Comparison of ENCODE assay signal across 23 cellular contexts in genomic region chr3:47479826-47480160, GRCh38.
"Had no signal": no experiment of that assay in that cellular context is flagged by ENCODE, and none has a peak within 500 bp of the region (broad histone marks: within the 10 kb centered on the region; RNA-seq: fewer than 3 reads in every experiment).

No MANE protein-coding gene starts in this region.

- H3K27me3 ChIP-seq: dorsolateral prefrontal cortex, esophagus squamous epithelium, gastrocnemius medialis, heart right ventricle, left lung had no signal

- DNase-seq: dermis blood vessel endothelial cell; dorsolateral prefrontal cortex; effector CD8-positive, alpha-beta T cell; effector memory CD8-positive, alpha-beta T cell; esophagus squamous epithelium; foreskin melanocyte; gastrocnemius medialis; glutamatergic neuron; head of caudate nucleus; heart right ventricle; hippocampal formation; left cardiac atrium; left lung; left ventricle myocardium superior; lower lobe of right lung; mesenchymal stem cell; mucosa of descending colon; naive B cell had no signal

- H3K9me3 ChIP-seq: esophagus squamous epithelium, gastrocnemius medialis, heart right ventricle, left lung, lower lobe of right lung, mucosa of descending colon had no signal

- H3K27ac ChIP-seq: coronary artery, dorsolateral prefrontal cortex, epithelial cell of prostate, esophagus squamous epithelium, gastrocnemius medialis, heart right ventricle, left lung, lower lobe of right lung had no signal

- H3K4me3 Mint-ChIP-seq: effector memory CD8-positive, alpha-beta T cell; endodermal cell; mesothelial cell of epicardium had no signal

- ATAC-seq: effector memory CD8-positive, alpha-beta T cell; esophagus mucosa; gastrocnemius medialis; heart right ventricle; left cardiac atrium; left lung; left ventricle myocardium superior; lower lobe of right lung; mucosa of descending colon had no signal

- H3K27ac Mint-ChIP-seq: effector memory CD8-positive, alpha-beta T cell; endodermal cell; mesothelial cell of epicardium; naive B cell had no signal

- H3K36me3 ChIP-seq: esophagus squamous epithelium, gastrocnemius medialis, heart right ventricle, left lung, lower lobe of right lung had no signal

- H3K4me3 ChIP-seq: coronary artery, dorsolateral prefrontal cortex, esophagus squamous epithelium, gastrocnemius medialis, heart right ventricle, left lung, lower lobe of right lung, mucosa of descending colon had no signal

- H3K9me3 Mint-ChIP-seq: effector memory CD8-positive, alpha-beta T cell; mesothelial cell of epicardium; naive B cell had no signal

- H3K27me3 Mint-ChIP-seq: effector memory CD8-positive, alpha-beta T cell; naive B cell had no signal

- H3K36me3 Mint-ChIP-seq: mesothelial cell of epicardium, naive B cell had no signal
